ENCODE assay signal across 9 cellular contexts in the genomic region with DNA sequence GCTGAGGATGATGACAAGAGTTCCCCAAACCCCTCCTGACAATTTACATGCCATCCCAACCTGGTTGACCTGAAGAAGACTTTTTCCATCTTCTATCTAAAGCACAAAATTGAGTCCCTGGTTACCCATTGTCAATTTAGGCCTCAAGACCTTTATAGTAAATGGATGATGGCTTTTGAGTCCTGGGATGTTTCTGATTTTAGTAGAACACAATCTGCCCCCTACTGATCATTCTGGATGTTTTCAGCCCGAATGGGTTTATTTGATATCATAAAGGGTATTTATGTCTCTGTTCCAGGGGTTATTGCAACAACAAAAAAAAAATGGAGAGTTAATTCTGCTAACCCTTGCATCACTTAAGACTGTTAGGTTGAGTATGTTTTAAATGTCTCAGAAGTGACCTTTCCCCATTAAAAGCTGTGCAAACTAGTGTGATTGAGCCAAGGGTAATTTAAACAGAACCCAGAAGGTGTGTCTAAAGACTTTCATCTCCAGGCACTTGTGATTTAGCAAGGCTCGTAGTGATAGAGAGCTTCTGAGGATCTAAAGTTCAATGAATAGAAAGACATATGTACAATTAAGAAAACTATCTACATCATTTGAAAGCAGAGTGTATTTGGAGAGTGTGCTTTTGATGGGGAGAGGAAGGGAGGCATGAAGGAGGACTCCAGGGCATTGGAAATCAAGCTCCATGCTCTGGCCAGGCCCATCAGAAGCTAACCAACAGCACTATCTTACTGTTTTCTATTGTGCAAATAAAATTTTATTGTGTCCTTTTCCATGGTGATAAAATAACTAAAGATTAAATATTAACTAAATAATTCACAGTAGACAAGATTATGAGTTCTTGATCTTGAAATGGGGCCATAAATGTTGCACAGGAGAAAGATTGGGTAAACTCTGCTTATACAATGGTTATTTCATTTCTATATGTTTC.
DNase-seq lines count a peak whose midpoint lies in the region; ATAC-seq and TF ChIP-seq lines count a peak whose summit lies in the region.
"Had no signal": no experiment of that assay in that cellular context is flagged by ENCODE, and none has a peak within 500 bp of the region (broad histone marks: within the 10 kb centered on the region; RNA-seq: fewer than 3 reads in every experiment).

No MANE protein-coding gene starts in this region.

- POLR2A ChIA-PET in SK-N-SH (lab: Yijun Ruan, JAX): no interaction called here

- H3K9me2 ChIP-seq in SK-N-SH: no peaks in the 10 kb centered on the region
- H3K9me2 ChIP-seq in hepatocyte (replicated peaks; ENCODE audit: insufficient read depth): no peaks in the 10 kb centered on the region

- H3F3A ChIP-seq in SK-N-SH (replicated peaks; ENCODE audit: insufficient read depth): no peaks in the 10 kb centered on the region

- H4K20me1 ChIP-seq in SK-N-SH (ENCODE audit: insufficient read depth): no peaks in the 10 kb centered on the region
- H4K20me1 ChIP-seq in hepatocyte (ENCODE audit: insufficient read depth, poor library complexity, severe bottlenecking): no peaks in the 10 kb centered on the region

- H3K9me3 ChIP-seq in SK-N-SH: no peaks in the 10 kb centered on the region
- H3K9me3 ChIP-seq in hepatocyte (ENCODE audit: low read depth): no peaks in the 10 kb centered on the region

- TF ChIP-seq EP300 in SK-N-SH (IDR thresholded peaks at IDR 0.05; ENCODE audit: borderline replicate concordance in 1 of 2, low read depth in 1 of 2, low read length in 1 of 2): no peak

- H3K36me3 ChIP-seq in SK-N-SH (replicated peaks in 1 of 2; ENCODE audit: control insufficient read depth in 1 of 2, insufficient read depth in 2 of 2, low read length in 1 of 2) (no peaks in the 10 kb centered on the region), hepatocyte (replicated peaks; ENCODE audit: insufficient read depth, low read depth) (no peaks in the 10 kb centered on the region)

- H3K4me3 ChIP-seq in AG09309 (ENCODE audit: control insufficient read depth, low read depth, low read length): no peak overlapping the region
- H3K4me3 ChIP-seq in SK-N-SH (ENCODE audit: low read depth in 2 of 2, low read length in 1 of 2): no peak overlapping the region
- H3K4me3 ChIP-seq in hepatocyte: no peak overlapping the region

- H2AFZ ChIP-seq in SK-N-SH (ENCODE audit: low read depth) (no peak overlapping the region), hepatocyte (no peak overlapping the region)

- peak; percentile 67 for TF ChIP-seq RAD21 in SK-N-SH (IDR thresholded peaks at IDR 0.05; ENCODE audit: low read length)

- 56% methylated on average over 2 of the region's 2 CpGs for WGBS in SK-N-SH (ENCODE audit: low lambda C conversion rate)
- WGBS in hepatocyte (ENCODE audit: low lambda C conversion rate, missing lambda C conversion rate): 54% methylated on average over 2 of the region's 2 CpGs

- H3K27ac ChIP-seq in SK-N-SH (ENCODE audit: low read depth in 2 of 2, low read length in 1 of 2): no peak overlapping the region
- H3K27ac ChIP-seq in hepatocyte: peak overlapping the region; percentile 21

- no peaks in the 10 kb centered on the region for H3K27me3 ChIP-seq in SK-N-SH (ENCODE audit: insufficient read depth)
- H3K27me3 ChIP-seq in hepatocyte: no peaks in the 10 kb centered on the region

- CTCF ChIA-PET in SK-N-SH (lab: Yijun Ruan, JAX): interaction anchor here (0.7 to 2.6 kb wide), 6 partner anchors 9 to 360 kb away, joined by 3 to 11 read pairs (median 4); no protein-coding TSS in a partner anchor

- no peaks in the 10 kb centered on the region for H3K27me3 Mint-ChIP-seq in activated T-helper 1 cell treated with anti-CD3 and anti-CD28 coated beads, Interleukin-12 subunit alpha, Interleukin-12 subunit beta, Interleukin-2, Interleukin-4 antibody, amounts not matched to agents 30 ng/mL and 10 ng/mL and 1 ng/mL, durations not matched to agents 14 hours and 24 hours and 36 hours (ENCODE audit: insufficient read depth)
- H3K27me3 Mint-ChIP-seq: naive B cell had no signal

- H3K9ac ChIP-seq in SK-N-SH: no peak overlapping the region

- TF ChIP-seq CTCF in AG09309 (IDR thresholded peaks at IDR 0.05; ENCODE audit: control insufficient read depth, insufficient read depth, low read depth, low read length, missing control alignments): peak; percentile 45
- peak; percentile 53 for TF ChIP-seq CTCF in SK-N-SH (IDR thresholded peaks at IDR 0.05)
- peak; percentile 36 for TF ChIP-seq CTCF in hepatocyte (IDR thresholded peaks at IDR 0.05; ENCODE audit: poor library complexity)

- H3K79me2 ChIP-seq in SK-N-SH (ENCODE audit: insufficient read depth) (no peaks in the 10 kb centered on the region), hepatocyte (peaks cover 34% of the 10 kb centered on the region)

- no peak overlapping the region for H3K4me3 Mint-ChIP-seq in activated T-helper 1 cell treated with anti-CD3 and anti-CD28 coated beads, Interleukin-12 subunit alpha, Interleukin-12 subunit beta, Interleukin-2, Interleukin-4 antibody, amounts not matched to agents 30 ng/mL and 10 ng/mL and 1 ng/mL, durations not matched to agents 14 hours and 24 hours and 36 hours
- H3K4me3 Mint-ChIP-seq: naive B cell had no signal

- peaks cover 0 to 2% of the 10 kb centered on the region in 2 experiments; a peak in 2 of 4 replicates for H3K4me1 ChIP-seq in SK-N-SH (ENCODE audit: control insufficient read depth in 1 of 2, insufficient read depth in 2 of 2, low read depth in 1 of 2, low read length in 1 of 2)
- H3K4me1 ChIP-seq in hepatocyte (ENCODE audit: insufficient read depth): peaks cover 26% of the 10 kb centered on the region

- H3K27ac Mint-ChIP-seq in activated T-helper 1 cell treated with anti-CD3 and anti-CD28 coated beads, Interleukin-12 subunit alpha, Interleukin-12 subunit beta, Interleukin-2, Interleukin-4 antibody, amounts not matched to agents 30 ng/mL and 10 ng/mL and 1 ng/mL, durations not matched to agents 14 hours and 24 hours and 36 hours: no peak overlapping the region

- DNase-seq in AG09309 (ENCODE audit: low read depth): no peak
- no peak for DNase-seq in SK-N-SH
- DNase-seq in hepatocyte (ENCODE audit: low spot score): peak; percentile 31
- no peak for DNase-seq in COLO829 (ENCODE audit: low spot score)
- DNase-seq in activated T-helper 1 cell treated with anti-CD3 and anti-CD28 coated beads, Interleukin-12 subunit alpha, Interleukin-12 subunit beta, Interleukin-2, Interleukin-4 antibody, amounts not matched to agents 30 ng/mL and 10 ng/mL and 1 ng/mL, durations not matched to agents 14 hours and 24 hours and 36 hours (ENCODE audit: low spot score): no peak
- DNase-seq in activated naive CD4-positive, alpha-beta T cell treated with Interleukin-2 at 50 U/mL for 16 hours: no peak
- no peak for DNase-seq in NCI-H187 treated with DMSO at 0.1 percent for 48 hours (lab: John Stamatoyannopoulos, UW)
- DNase-seq: naive B cell had no signal

- intact Hi-C loops in activated T-helper 1 cell treated with anti-CD3 and anti-CD28 coated beads, Interleukin-12 subunit alpha, Interleukin-12 subunit beta, Interleukin-2, Interleukin-4 antibody, amounts not matched to agents 30 ng/mL and 10 ng/mL and 1 ng/mL, durations not matched to agents 14 hours and 24 hours and 36 hours (cut with micrococcal nuclease): loop anchor here (1.0 kb wide), 1 partner anchor 360 kb away; no protein-coding TSS in a partner anchor

- H3K4me2 ChIP-seq in SK-N-SH: no peak overlapping the region
- peak overlapping the region; percentile 7 for H3K4me2 ChIP-seq in hepatocyte

- no peaks in the 10 kb centered on the region for H3K36me3 Mint-ChIP-seq in activated T-helper 1 cell treated with anti-CD3 and anti-CD28 coated beads, Interleukin-12 subunit alpha, Interleukin-12 subunit beta, Interleukin-2, Interleukin-4 antibody, amounts not matched to agents 30 ng/mL and 10 ng/mL and 1 ng/mL, durations not matched to agents 14 hours and 24 hours and 36 hours (ENCODE audit: low read depth)

- H3K9me3 Mint-ChIP-seq in activated T-helper 1 cell treated with anti-CD3 and anti-CD28 coated beads, Interleukin-12 subunit alpha, Interleukin-12 subunit beta, Interleukin-2, Interleukin-4 antibody, amounts not matched to agents 30 ng/mL and 10 ng/mL and 1 ng/mL, durations not matched to agents 14 hours and 24 hours and 36 hours: no peaks in the 10 kb centered on the region
- H3K9me3 Mint-ChIP-seq: naive B cell had no signal

- H3K4me1 Mint-ChIP-seq in activated T-helper 1 cell treated with anti-CD3 and anti-CD28 coated beads, Interleukin-12 subunit alpha, Interleukin-12 subunit beta, Interleukin-2, Interleukin-4 antibody, amounts not matched to agents 30 ng/mL and 10 ng/mL and 1 ng/mL, durations not matched to agents 14 hours and 24 hours and 36 hours (ENCODE audit: low read depth): no peaks in the 10 kb centered on the region

- ATAC-seq in GM18868 (IDR thresholded peaks at IDR 0.05; ENCODE audit: unreplicated experiment): peak; percentile 42

TF ChIP-seq in SK-N-SH, 30 proteins besides CTCF, POLR2A, EP300 and RAD21:
- peak; percentile 45 for TF ChIP-seq SMC3 (IDR thresholded peaks at IDR 0.05; ENCODE audit: low read depth, low read length)
- TF ChIP-seq, protein P1, sequence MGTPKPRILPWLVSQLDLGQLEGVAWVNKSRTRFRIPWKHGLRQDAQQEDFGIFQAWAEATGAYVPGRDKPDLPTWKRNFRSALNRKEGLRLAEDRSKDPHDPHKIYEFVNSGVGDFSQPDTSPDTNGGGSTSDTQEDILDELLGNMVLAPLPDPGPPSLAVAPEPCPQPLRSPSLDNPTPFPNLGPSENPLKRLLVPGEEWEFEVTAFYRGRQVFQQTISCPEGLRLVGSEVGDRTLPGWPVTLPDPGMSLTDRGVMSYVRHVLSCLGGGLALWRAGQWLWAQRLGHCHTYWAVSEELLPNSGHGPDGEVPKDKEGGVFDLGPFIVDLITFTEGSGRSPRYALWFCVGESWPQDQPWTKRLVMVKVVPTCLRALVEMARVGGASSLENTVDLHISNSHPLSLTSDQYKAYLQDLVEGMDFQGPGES (IDR thresholded peaks at IDR 0.05; ENCODE audit: low read depth, low read length): no peak
